In genomic region chr10:11636761-11637166, GRCh38 we compare ENCODE assay signal across 19 cellular contexts.
"Had no signal": no experiment of that assay in that cellular context is flagged by ENCODE, and none has a peak within 500 bp of the region (broad histone marks: within the 10 kb centered on the region; RNA-seq: fewer than 3 reads in every experiment).

No MANE protein-coding gene starts in this region.

- H3K36me3 ChIP-seq: ascending aorta, colonic mucosa, lower lobe of right lung, pancreas, tibial nerve, uterus had no signal

- H3K4me3 Mint-ChIP-seq: activated naive CD8-positive, alpha-beta T cell treated with anti-CD3 and anti-CD28 coated beads, Interleukin-2, amount 50 U/mL, for 24 hours had no signal

- DNase-seq: activated CD4-positive, alpha-beta T cell treated with anti-CD3 and anti-CD28 coated beads for 1 hour; activated CD4-positive, alpha-beta T cell treated with anti-CD3 and anti-CD28 coated beads, Interleukin-2, amount 50 U/mL, for 4 hours; activated naive CD4-positive, alpha-beta T cell treated with Interleukin-2 at 50 U/mL for 16 hours; activated naive CD8-positive, alpha-beta T cell treated with anti-CD3 and anti-CD28 coated beads, Interleukin-2, amount 50 U/mL, for 24 hours; activated T-cell treated with anti-CD3 and anti-CD28 coated beads for 4 hours; colonic mucosa; effector CD4-positive, alpha-beta T cell; foreskin melanocyte; head of caudate nucleus; lower lobe of right lung; midbrain; pancreas; stimulated activated naive B cell treated with anti-CD40 and anti-IgM and Interleukin-4, amounts not matched to agents 10 μg/mL and 1 μg/mL and 100 μg/mL, for 72 hours; substantia nigra; T-helper 1 cell; T1000; uterus had no signal

- H3K4me1 ChIP-seq: ascending aorta, colonic mucosa, lower lobe of right lung, pancreas, tibial nerve, uterus had no signal

- H3K27ac Mint-ChIP-seq: activated naive CD8-positive, alpha-beta T cell treated with anti-CD3 and anti-CD28 coated beads, Interleukin-2, amount 50 U/mL, for 24 hours; stimulated activated naive B cell treated with anti-CD40 and anti-IgM and Interleukin-4, amounts not matched to agents 10 μg/mL and 1 μg/mL and 100 μg/mL, for 72 hours had no signal

- H3K27me3 Mint-ChIP-seq: stimulated activated naive B cell treated with anti-CD40 and anti-IgM and Interleukin-4, amounts not matched to agents 10 μg/mL and 1 μg/mL and 100 μg/mL, for 72 hours had no signal

- H3K36me3 Mint-ChIP-seq: stimulated activated naive B cell treated with anti-CD40 and anti-IgM and Interleukin-4, amounts not matched to agents 10 μg/mL and 1 μg/mL and 100 μg/mL, for 72 hours had no signal

- H3K9me3 ChIP-seq: ascending aorta, colonic mucosa, lower lobe of right lung, pancreas, tibial nerve, uterus had no signal

- H3K4me3 ChIP-seq: ascending aorta, colonic mucosa, lower lobe of right lung, pancreas, tibial nerve, uterus had no signal

- H3K27me3 ChIP-seq: ascending aorta, colonic mucosa, pancreas, tibial nerve, uterus had no signal

- H3K27ac ChIP-seq: ascending aorta, colonic mucosa, lower lobe of right lung, pancreas, tibial nerve, uterus had no signal

- H3K9me3 Mint-ChIP-seq: activated naive CD8-positive, alpha-beta T cell treated with anti-CD3 and anti-CD28 coated beads, Interleukin-2, amount 50 U/mL, for 24 hours; stimulated activated naive B cell treated with anti-CD40 and anti-IgM and Interleukin-4, amounts not matched to agents 10 μg/mL and 1 μg/mL and 100 μg/mL, for 72 hours had no signal

- ATAC-seq: activated naive CD8-positive, alpha-beta T cell treated with anti-CD3 and anti-CD28 coated beads, Interleukin-2, amount 50 U/mL, for 24 hours; lower lobe of right lung; pancreas; stimulated activated naive B cell treated with anti-CD40 and anti-IgM and Interleukin-4, amounts not matched to agents 10 μg/mL and 1 μg/mL and 100 μg/mL, for 72 hours had no signal
